19 cellular contexts compared by ENCODE assay signal in the genomic region with DNA sequence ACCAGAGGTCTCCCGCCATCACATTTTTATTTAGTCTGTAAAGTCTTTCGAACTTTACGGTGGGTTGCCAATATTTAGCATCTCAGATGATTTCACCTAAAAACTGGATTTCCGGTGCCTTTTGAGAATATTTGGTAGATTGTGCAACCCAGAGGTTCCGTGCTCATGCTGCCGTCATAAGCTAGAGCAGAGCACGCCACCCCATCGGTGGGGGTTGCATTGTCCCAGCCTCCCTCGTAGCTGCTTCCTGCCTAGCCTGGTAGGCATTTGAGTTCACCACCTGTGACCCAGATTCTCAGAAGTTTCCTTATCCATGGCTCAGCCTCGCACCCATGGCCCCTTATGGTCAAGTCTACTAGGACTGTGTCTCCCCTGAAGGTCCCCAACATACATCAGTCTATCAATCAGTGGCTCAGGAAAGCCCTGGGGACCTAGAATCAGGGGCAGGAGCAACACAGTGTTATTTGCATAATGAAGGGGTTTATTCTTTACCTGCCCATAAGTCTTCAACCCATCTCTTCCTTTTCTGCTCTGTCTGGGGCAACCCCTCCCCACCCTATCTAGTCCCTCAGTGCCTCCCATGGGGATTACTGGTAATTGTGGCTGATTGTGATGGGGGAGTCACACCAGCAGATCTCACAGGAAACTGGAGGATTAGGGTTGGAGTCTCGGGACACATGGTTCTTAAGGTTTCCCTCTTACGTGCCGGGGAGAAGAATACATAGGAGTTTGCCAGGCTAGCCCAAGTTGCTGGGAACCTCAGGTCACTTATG.
"Had no signal": no experiment of that assay in that cellular context is flagged by ENCODE, and none has a peak within 500 bp of the region (broad histone marks: within the 10 kb centered on the region; RNA-seq: fewer than 3 reads in every experiment).

No MANE protein-coding gene starts in this region.

- H3K27me3 ChIP-seq: cardiac muscle cell, colonic mucosa had no signal

- H3K36me3 ChIP-seq: adrenal gland, cardiac muscle cell, colonic mucosa, left lung, transverse colon had no signal

- DNase-seq: activated CD4-positive, alpha-beta T cell treated with anti-CD3 and anti-CD28 coated beads for 36 hours; activated CD4-positive, alpha-beta T cell treated with anti-CD3 and anti-CD28 coated beads, Interleukin-2, amount 50 U/mL, for 48 hours; activated CD4-positive, CD25-positive, alpha-beta regulatory T cell; activated CD8-positive, alpha-beta memory T cell treated with anti-CD3 and anti-CD28 coated beads for 24 hours; activated effector memory CD4-positive, alpha-beta T cell treated with anti-CD3 and anti-CD28 coated beads, Interleukin-2, amount 50 U/mL, for 16 hours; activated naive CD4-positive, alpha-beta T cell treated with anti-CD3 and anti-CD28 coated beads for 36 hours; activated naive CD8-positive, alpha-beta T cell treated with anti-CD3 and anti-CD28 coated beads for 36 hours; adrenal gland; aorta; cerebellar nuclear complex; colonic mucosa; effector CD8-positive, alpha-beta T cell; left lung; mucosa of descending colon; right cardiac atrium; stimulated activated naive CD4-positive, alpha-beta T cell treated with Interleukin-2 at 50 U/mL for 16 hours; transverse colon had no signal

- H3K27ac ChIP-seq: adrenal gland, cardiac muscle cell, colonic mucosa, left lung, transverse colon had no signal

- H3K4me3 ChIP-seq: adrenal gland, cardiac muscle cell, colonic mucosa, left lung, lung, mucosa of descending colon, transverse colon had no signal

- ATAC-seq: activated CD4-positive, alpha-beta T cell treated with anti-CD3 and anti-CD28 coated beads for 36 hours; left lung; mucosa of descending colon; right cardiac atrium had no signal

- H3K4me1 ChIP-seq: adrenal gland, colonic mucosa, left lung, transverse colon had no signal
